10 cellular contexts compared by ENCODE assay signal in the genomic region with DNA sequence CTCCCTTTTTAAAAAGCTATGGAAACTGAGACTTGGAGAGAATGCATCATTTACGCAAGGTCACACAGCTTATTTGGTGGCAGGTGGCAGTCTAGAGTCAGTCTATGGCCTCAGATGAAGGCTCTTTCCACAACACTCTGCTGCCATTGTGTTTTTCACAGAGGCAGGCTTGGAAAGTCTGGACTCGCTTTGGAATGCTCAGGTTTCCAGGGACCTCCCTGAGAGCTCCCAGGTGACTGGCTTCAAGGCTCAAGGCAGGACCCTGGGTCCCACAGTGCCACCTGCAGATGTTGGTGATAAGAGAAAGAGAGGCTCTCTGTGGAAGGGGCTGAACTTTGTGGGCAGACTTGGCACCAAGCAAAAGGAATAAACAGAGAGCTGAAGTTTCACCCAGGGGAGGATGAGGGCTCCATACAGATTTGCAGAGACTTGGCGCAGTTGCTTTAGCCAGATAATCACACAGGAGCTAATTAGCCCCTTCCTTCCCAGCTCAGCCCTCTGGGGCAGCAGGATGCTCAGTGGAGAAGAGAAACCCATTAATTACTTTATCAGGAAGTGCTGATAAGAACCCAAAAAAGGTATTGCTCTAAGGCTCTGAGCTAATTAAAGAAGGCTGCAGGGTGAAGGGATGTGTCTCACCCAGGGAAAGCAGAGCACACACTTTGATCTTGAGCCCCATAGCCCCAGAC.
DNase-seq lines count a peak whose midpoint lies in the region; ATAC-seq and TF ChIP-seq lines count a peak whose summit lies in the region.
"Had no signal": no experiment of that assay in that cellular context is flagged by ENCODE, and none has a peak within 500 bp of the region (broad histone marks: within the 10 kb centered on the region; RNA-seq: fewer than 3 reads in every experiment).

No MANE protein-coding gene starts in this region.

- H3K36me3 ChIP-seq in DND-41 (ENCODE audit: insufficient read depth, low read length) (no peaks in the 10 kb centered on the region), HCT116 (ENCODE audit: control insufficient read depth in 1 of 2, insufficient read depth in 2 of 2, low read length in 2 of 2) (no peaks in the 10 kb centered on the region), lower lobe of right lung (no peaks in the 10 kb centered on the region), aorta (ENCODE audit: control insufficient read depth in 1 of 2, insufficient read depth in 2 of 2, low read length in 1 of 2) (no peaks in the 10 kb centered on the region), smooth muscle cell (ENCODE audit: low read depth) (no peaks in the 10 kb centered on the region)
- H3K36me3 ChIP-seq: esophagus squamous epithelium had no signal

- H3K27ac ChIP-seq in DND-41 (ENCODE audit: low read length) (peak overlapping the region; percentile 93), HCT116 (ENCODE audit: low read depth, low read length) (no peak overlapping the region), lower lobe of right lung (peak overlapping the region; percentile 24), aorta (ENCODE audit: low read depth in 1 of 2, low read length in 2 of 2) (no peak overlapping the region), smooth muscle cell (ENCODE audit: low read depth) (no peak overlapping the region)
- H3K27ac ChIP-seq: esophagus squamous epithelium had no signal

- TF ChIP-seq RAD21 in HCT116 (IDR thresholded peaks at IDR 0.05; ENCODE audit: low read depth), result peak; percentile 58

- no peak overlapping the region for H3K4me3 ChIP-seq in DND-41 (ENCODE audit: low read depth in 1 of 2, low read length in 2 of 2)
- no peak overlapping the region for H3K4me3 ChIP-seq in HCT116 (replicated peaks in 1 of 2; ENCODE audit: low read depth in 1 of 2, low read length in 2 of 2)
- H3K4me3 ChIP-seq in lower lobe of right lung, result no peak overlapping the region
- H3K4me3 ChIP-seq in aorta (ENCODE audit: low read length in 2 of 2), result no peak overlapping the region
- no peak overlapping the region for H3K4me3 ChIP-seq in smooth muscle cell
- H3K4me3 ChIP-seq: esophagus squamous epithelium had no signal

- H3K9me3 Mint-ChIP-seq in activated CD8-positive, alpha-beta T cell treated with anti-CD3 and anti-CD28 coated beads, Interleukin-2, amount 10 ng/mL, durations not matched to agents 7 days and 5 days (ENCODE audit: insufficient read depth), result no peaks in the 10 kb centered on the region
- peaks cover 4% of the 10 kb centered on the region for H3K9me3 Mint-ChIP-seq in glutamatergic neuron (ENCODE audit: unreplicated experiment)

- no peaks in the 10 kb centered on the region for H3K27me3 Mint-ChIP-seq in activated CD8-positive, alpha-beta T cell treated with anti-CD3 and anti-CD28 coated beads, Interleukin-2, amount 10 ng/mL, durations not matched to agents 7 days and 5 days (ENCODE audit: low read depth)
- peaks cover 2% of the 10 kb centered on the region for H3K27me3 Mint-ChIP-seq in glutamatergic neuron (ENCODE audit: unreplicated experiment)

- TF ChIP-seq CTCF in DND-41 (IDR thresholded peaks at IDR 0.05; ENCODE audit: borderline replicate concordance, extremely low read depth, low read length, poor library complexity, severe bottlenecking), result peak; percentile 55
- peak in 2 of 3 experiments; percentile 23 to 50; a peak in 2 of 6 replicates for TF ChIP-seq CTCF in HCT116 (IDR thresholded peaks at IDR 0.05 in 2 of 3, conservative IDR thresholded peaks at IDR 0.05 in 1 of 3; ENCODE audit: borderline replicate concordance in 1 of 3, insufficient read depth in 1 of 3, low read depth in 2 of 3, low read length in 2 of 3)
- TF ChIP-seq CTCF in lower lobe of right lung (IDR thresholded peaks at IDR 0.05), result peak; percentile 20
- TF ChIP-seq CTCF in smooth muscle cell (IDR thresholded peaks at IDR 0.05; ENCODE audit: borderline replicate concordance, insufficient read depth, poor library complexity, severe bottlenecking), result no peak
- TF ChIP-seq CTCF in glutamatergic neuron (IDR thresholded peaks at IDR 0.05; ENCODE audit: partially characterized antibody, unreplicated experiment), result no peak

- no peak overlapping the region for H3K4me3 Mint-ChIP-seq in activated CD8-positive, alpha-beta T cell treated with anti-CD3 and anti-CD28 coated beads, Interleukin-2, amount 10 ng/mL, durations not matched to agents 7 days and 5 days
- H3K4me3 Mint-ChIP-seq in glutamatergic neuron (ENCODE audit: unreplicated experiment), result no peak overlapping the region
- H3K4me3 Mint-ChIP-seq: nephron had no signal

- H2AFZ ChIP-seq in DND-41 (ENCODE audit: low read depth, low read length), result no peak overlapping the region
- no peak overlapping the region for H2AFZ ChIP-seq in HCT116 (ENCODE audit: low read depth, low read length, poor library complexity, severe bottlenecking)
- no peak overlapping the region for H2AFZ ChIP-seq in smooth muscle cell (ENCODE audit: low read depth)

- CTCF ChIA-PET in HCT116 (lab: Charles Lee), result interaction anchor here (0.8 to 0.9 kb wide), 3 partner anchors 96 to 170 kb away, joined by 3 to 5 read pairs (median 3); no protein-coding TSS in a partner anchor
- CTCF ChIA-PET in activated CD8-positive, alpha-beta T cell treated with anti-CD3 and anti-CD28 coated beads, Interleukin-2, amount 10 ng/mL, durations not matched to agents 7 days and 5 days (lab: Charles Lee), result interaction anchor here (0.6 to 5.1 kb wide), 38 partner anchors 9 to 377 kb away, joined by 3 to 39 read pairs (median 4); partner anchors contain the start of genes LBH and LCLAT1

- H3K79me2 ChIP-seq in DND-41 (ENCODE audit: insufficient read depth, low read length), result no peaks in the 10 kb centered on the region
- H3K79me2 ChIP-seq in HCT116 (ENCODE audit: insufficient read depth, low read length), result no peaks in the 10 kb centered on the region
- no peaks in the 10 kb centered on the region for H3K79me2 ChIP-seq in smooth muscle cell (ENCODE audit: low read depth)

- 58 to 71% methylated on average over 3 of the region's 3 CpGs for WGBS in aorta, 2 donors
- 53% methylated on average over 3 of the region's 3 CpGs for WGBS in smooth muscle cell (ENCODE audit: low lambda C conversion rate)

- H3K4me1 Mint-ChIP-seq in activated CD8-positive, alpha-beta T cell treated with anti-CD3 and anti-CD28 coated beads, Interleukin-2, amount 10 ng/mL, durations not matched to agents 7 days and 5 days (ENCODE audit: low read depth), result peaks cover 75% of the 10 kb centered on the region
- H3K4me1 Mint-ChIP-seq in glutamatergic neuron (ENCODE audit: low read depth, unreplicated experiment), result no peaks in the 10 kb centered on the region

- no peaks in the 10 kb centered on the region for H3F3A ChIP-seq in smooth muscle cell (ENCODE audit: low read depth)

- no peaks in the 10 kb centered on the region for H3K9me2 ChIP-seq in HCT116 (ENCODE audit: insufficient read depth)

- H3K36me3 Mint-ChIP-seq in activated CD8-positive, alpha-beta T cell treated with anti-CD3 and anti-CD28 coated beads, Interleukin-2, amount 10 ng/mL, durations not matched to agents 7 days and 5 days (ENCODE audit: low read depth), result peaks cover 2% of the 10 kb centered on the region
- peaks cover 3% of the 10 kb centered on the region for H3K36me3 Mint-ChIP-seq in glutamatergic neuron (ENCODE audit: unreplicated experiment)

- peak overlapping the region; percentile 97 for H3K27ac Mint-ChIP-seq in activated CD8-positive, alpha-beta T cell treated with anti-CD3 and anti-CD28 coated beads, Interleukin-2, amount 10 ng/mL, durations not matched to agents 7 days and 5 days
- no peak overlapping the region for H3K27ac Mint-ChIP-seq in glutamatergic neuron (ENCODE audit: unreplicated experiment)
- H3K27ac Mint-ChIP-seq: nephron had no signal

- no peak for TF ChIP-seq POLR2A in HCT116 (IDR thresholded peaks at IDR 0.05; ENCODE audit: borderline replicate concordance, extremely low read depth, insufficient read depth, insufficient read length)

- ATAC-seq in DND-41 (ENCODE audit: insufficient read depth, low read depth) (peak; percentile 29), HCT116 (peak; percentile 55), lower lobe of right lung (peak in 1 of 2 donors; percentile 10), aorta (ENCODE audit: low FRiP score) (no peak)
- ATAC-seq in activated CD8-positive, alpha-beta T cell treated with anti-CD3 and anti-CD28 coated beads, Interleukin-2, amount 10 ng/mL, durations not matched to agents 7 days and 5 days, result no peak

- POLR2A ChIA-PET in HCT116 (lab: Charles Lee), result no interaction called here
- POLR2A ChIA-PET in activated CD8-positive, alpha-beta T cell treated with anti-CD3 and anti-CD28 coated beads, Interleukin-2, amount 10 ng/mL, durations not matched to agents 7 days and 5 days (lab: Charles Lee), result interaction anchor here (0.5 to 2.3 kb wide), 7 partner anchors 51 to 112 kb away, joined by 3 to 13 read pairs (median 3); partner anchors contain the start of genes LBH and LCLAT1

- DNase-seq in DND-41 (peak; percentile 47), HCT116 (ENCODE audit: low read depth, low spot score) (no peak), lower lobe of right lung (no peak), aorta (no peak), smooth muscle cell (lab: John Stamatoyannopoulos, UW; ENCODE audit: unreplicated experiment) (no peak), glutamatergic neuron (no peak), foreskin melanocyte (no peak)
- peak; percentile 28 for DNase-seq in activated CD8-positive, alpha-beta T cell treated with anti-CD3 and anti-CD28 coated beads, Interleukin-2, amount 10 ng/mL, durations not matched to agents 7 days and 5 days
- DNase-seq: esophagus squamous epithelium had no signal

- RAD21 ChIA-PET in HCT116 (lab: Charles Lee; ENCODE audit: low non-redundant PET in 1 of 2, low total read pairs in 2 of 2, uncharacterized antibody in 2 of 2, unreplicated experiment in 2 of 2), result interaction anchor here (0.9 to 1.4 kb wide), 2 partner anchors 170 kb away, joined by 3 to 4 read pairs; no protein-coding TSS in a partner anchor

- H3K9me3 ChIP-seq in DND-41 (ENCODE audit: insufficient read depth, low read length, severe bottlenecking), result no peaks in the 10 kb centered on the region
- no peaks in the 10 kb centered on the region for H3K9me3 ChIP-seq in HCT116 (ENCODE audit: control insufficient read depth in 1 of 2, insufficient read depth in 1 of 2, low read depth in 1 of 2, low read length in 2 of 2)
- H3K9me3 ChIP-seq in lower lobe of right lung, result no peaks in the 10 kb centered on the region
- no peaks in the 10 kb centered on the region for H3K9me3 ChIP-seq in aorta (ENCODE audit: control insufficient read depth, low read length)
- no peaks in the 10 kb centered on the region for H3K9me3 ChIP-seq in smooth muscle cell (replicated peaks; ENCODE audit: low read depth)
- H3K9me3 ChIP-seq: esophagus squamous epithelium had no signal

- no TSS peak for BruUV-seq in HCT116 (replicated peaks; lab: Mats Ljungman, UMichigan)

- H3K4me1 ChIP-seq in DND-41 (ENCODE audit: insufficient read depth, low read length) (peaks cover 40% of the 10 kb centered on the region), HCT116 (ENCODE audit: control insufficient read depth in 1 of 2, insufficient read depth in 2 of 2, low read length in 2 of 2) (no peaks in the 10 kb centered on the region), lower lobe of right lung (peaks cover 30% of the 10 kb centered on the region), aorta (ENCODE audit: control insufficient read depth in 1 of 2, insufficient read depth in 2 of 2, low read length in 2 of 2) (no peaks in the 10 kb centered on the region), smooth muscle cell (ENCODE audit: low read depth) (peaks cover 8% of the 10 kb centered on the region)

- H3K9ac ChIP-seq in DND-41 (ENCODE audit: low read depth, low read length), result no peak overlapping the region
- no peak overlapping the region for H3K9ac ChIP-seq in HCT116 (ENCODE audit: low read length)
- H3K9ac ChIP-seq in smooth muscle cell (ENCODE audit: low read depth), result no peak overlapping the region

- no peak overlapping the region for H3K4me2 ChIP-seq in DND-41 (ENCODE audit: insufficient read depth, low read length)
- no peak overlapping the region for H3K4me2 ChIP-seq in HCT116 (ENCODE audit: low read length)
- no peak overlapping the region for H3K4me2 ChIP-seq in smooth muscle cell

- intact Hi-C loops in HCT116 (cut with micrococcal nuclease) (no loop called here), lower lobe of right lung (cut with DNase I) (no loop called here), aorta (cut with DNase I) (loop anchor here in 1 of 2 donors (10.0 kb wide), 1 partner anchor 370 kb away; no protein-coding TSS in a partner anchor)

- H3K27me3 ChIP-seq in DND-41 (ENCODE audit: insufficient read depth, low read length, poor library complexity) (no peaks in the 10 kb centered on the region), HCT116 (ENCODE audit: insufficient read depth, low read length) (no peaks in the 10 kb centered on the region), lower lobe of right lung (ENCODE audit: low read depth) (no peaks in the 10 kb centered on the region), aorta (ENCODE audit: control insufficient read depth in 1 of 2, insufficient read depth in 2 of 2, low read length in 1 of 2) (no peaks in the 10 kb centered on the region), smooth muscle cell (ENCODE audit: low read depth) (no peaks in the 10 kb centered on the region)
- H3K27me3 ChIP-seq: esophagus squamous epithelium had no signal

- H4K20me1 ChIP-seq in DND-41 (ENCODE audit: insufficient read depth, low read length), result no peaks in the 10 kb centered on the region
- no peaks in the 10 kb centered on the region for H4K20me1 ChIP-seq in HCT116 (ENCODE audit: insufficient read depth)
- H4K20me1 ChIP-seq in smooth muscle cell (ENCODE audit: low read depth), result no peaks in the 10 kb centered on the region

Comparison
In these comparisons a context has a peak if more than half of its experiments do, and no peak if none do; other contexts are left out.
1. ATAC-seq: peak in DND-41 (single experiment) and HCT116 (single experiment); none in activated CD8-positive, alpha-beta T cell treated with anti-CD3 and anti-CD28 coated beads, Interleukin-2, amount 10 ng/mL, durations not matched to agents 7 days and 5 days (single experiment) and aorta (single experiment).
2. DNase-seq: peak in DND-41 (single experiment) and activated CD8-positive, alpha-beta T cell treated with anti-CD3 and anti-CD28 coated beads, Interleukin-2, amount 10 ng/mL, durations not matched to agents 7 days and 5 days (single experiment); none in HCT116 (single experiment), lower lobe of right lung (single experiment), aorta (0 of 2), smooth muscle cell (single experiment), glutamatergic neuron (single experiment) and foreskin melanocyte (single experiment).
3. H3K27ac ChIP-seq: peak in DND-41 (single experiment) and lower lobe of right lung (single experiment); none in HCT116 (single experiment), aorta (0 of 2) and smooth muscle cell (single experiment).
4. CTCF ChIP-seq: peak in DND-41 (single experiment), HCT116 (2 of 3) and lower lobe of right lung (single experiment); none in smooth muscle cell (single experiment) and glutamatergic neuron (single experiment).